17 cellular contexts compared by ENCODE assay signal in the genomic region with DNA sequence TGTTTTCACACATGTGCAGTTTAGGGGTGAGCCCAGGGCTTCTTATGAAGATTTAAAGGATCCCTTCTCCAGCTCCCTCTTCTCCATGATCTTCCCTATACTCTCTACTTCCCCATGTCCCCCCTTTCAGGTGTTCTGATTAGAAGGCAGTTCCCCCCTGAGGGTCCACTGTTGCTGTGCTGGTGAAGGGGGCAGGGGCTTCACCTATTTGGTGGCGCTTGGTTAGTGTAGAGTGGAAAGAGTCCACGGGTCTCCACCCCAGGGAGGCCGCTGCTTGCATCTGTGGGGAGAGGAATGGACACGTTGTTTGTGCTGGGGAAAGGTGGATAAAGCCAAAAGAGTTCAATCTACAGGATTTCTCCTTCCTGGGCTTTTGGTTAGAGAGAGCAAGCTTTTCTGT.
"Had no signal": no experiment of that assay in that cellular context is flagged by ENCODE, and none has a peak within 500 bp of the region (broad histone marks: within the 10 kb centered on the region; RNA-seq: fewer than 3 reads in every experiment).

No MANE protein-coding gene starts in this region.

- H3K36me3 ChIP-seq: neutrophil, transverse colon had no signal

- H3K9me3 ChIP-seq: body of pancreas, neutrophil had no signal

- DNase-seq: activated CD4-positive, alpha-beta T cell treated with anti-CD3 and anti-CD28 coated beads for 48 hours; activated CD8-positive, alpha-beta memory T cell treated with anti-CD3 and anti-CD28 coated beads, Interleukin-2, amount 50 U/mL, for 48 hours; activated CD8-positive, alpha-beta T cell treated with anti-CD3 and anti-CD28 coated beads, Interleukin-2, amount 10 ng/mL, durations not matched to agents 7 days and 5 days; amniotic stem cell; body of pancreas; dermis blood vessel endothelial cell; hypothalamus; left lung; SW 1271; T-helper 9 cell; transverse colon had no signal

- H3K27ac Mint-ChIP-seq: activated CD8-positive, alpha-beta T cell treated with anti-CD3 and anti-CD28 coated beads, Interleukin-2, amount 10 ng/mL, durations not matched to agents 7 days and 5 days; activated naive CD4-positive, alpha-beta T cell treated with anti-CD3 and anti-CD28 coated beads, Interleukin-2, amount 50 U/mL, for 72 hours had no signal

- H3K4me3 Mint-ChIP-seq: activated CD8-positive, alpha-beta T cell treated with anti-CD3 and anti-CD28 coated beads, Interleukin-2, amount 10 ng/mL, durations not matched to agents 7 days and 5 days had no signal

- H3K4me3 ChIP-seq: body of pancreas, left lung, transverse colon had no signal

- H3K27me3 ChIP-seq: body of pancreas, left lung, neutrophil, transverse colon had no signal

- H3K27ac ChIP-seq: body of pancreas, left lung, neutrophil, transverse colon, VCaP had no signal

- ATAC-seq: activated CD8-positive, alpha-beta T cell treated with anti-CD3 and anti-CD28 coated beads, Interleukin-2, amount 10 ng/mL, durations not matched to agents 7 days and 5 days; activated naive CD4-positive, alpha-beta T cell treated with anti-CD3 and anti-CD28 coated beads, Interleukin-2, amount 50 U/mL, for 72 hours; body of pancreas; esophagus mucosa; left lung had no signal

- FAIRE-seq: endometrium, islet of Langerhans had no signal
